ENCODE assay signal across 8 cellular contexts in genomic region chr1:34983700-34984355, GRCh38. TPM values are rescaled to one million over a fixed set of nuclear protein-coding genes. Genes with fewer than 3 reads are reported as not detected.
DNase-seq lines count a peak whose midpoint lies in the region; ATAC-seq and TF ChIP-seq lines count a peak whose summit lies in the region.

No MANE protein-coding gene starts in this region.

- H3K4me3 ChIP-seq in liver (ENCODE audit: low read depth in 1 of 3, low read length in 3 of 3) = peak overlapping the region in 2 of 3 donors; percentile 84 to 88

- 42 to 66% (median 65%) methylated on average over 4 of the region's 4 CpGs for WGBS in adipose tissue, 3 donors
- 74% methylated on average over 4 of the region's 4 CpGs for WGBS in liver

- peak overlapping the region in 1 of 2 donors; percentile 30 for H3K9ac ChIP-seq in liver (ENCODE audit: low read depth in 1 of 2, low read length in 2 of 2)

- no peaks in the 10 kb centered on the region for H3K27me3 ChIP-seq in liver (ENCODE audit: control insufficient read depth in 4 of 4, insufficient read depth in 4 of 4, low read length in 3 of 4)

- H3K4me1 Mint-ChIP-seq in activated T-cell treated with anti-CD3 and anti-CD28 coated beads, Interleukin-2, amount 50 U/mL, for 24 hours (ENCODE audit: low read depth) = peaks cover 54% of the 10 kb centered on the region
- peaks cover 5% of the 10 kb centered on the region for H3K4me1 Mint-ChIP-seq in type B pancreatic cell (ENCODE audit: unreplicated experiment)

- ATAC-seq in left colon = no peak

- no peak for TF ChIP-seq RAD21 in liver (IDR thresholded peaks at IDR 0.05)

- H3K4me3 Mint-ChIP-seq in activated T-cell treated with anti-CD3 and anti-CD28 coated beads, Interleukin-2, amount 50 U/mL, for 24 hours = peak overlapping the region; percentile 96
- peak overlapping the region; percentile 96 for H3K4me3 Mint-ChIP-seq in type B pancreatic cell

- no peak for DNase-seq in activated T-cell treated with anti-CD3 and anti-CD28 coated beads, Interleukin-2, amount 50 U/mL, for 24 hours
- no peak for DNase-seq in activated T-cell treated with anti-CD3 and anti-CD28 coated beads, Interleukin-2, amount 50 U/mL, for 1 hour
- DNase-seq in type B pancreatic cell (ENCODE audit: extremely low spot score, unreplicated experiment) = no peak
- no peak for DNase-seq in left colon
- DNase-seq in stimulated activated CD4-positive, alpha-beta T cell treated with anti-CD3 and anti-CD28 coated beads, Interleukin-4, amount 100 ng/mL, for 24 hours = no peak
- DNase-seq in DMS114 treated with DMSO at 0.1 percent for 48 hours (lab: John Stamatoyannopoulos, UW; ENCODE audit: unreplicated experiment) = no peak

- peaks cover 0 to 6% (median 2%) of the 10 kb centered on the region in 4 donors for H3K36me3 ChIP-seq in liver (ENCODE audit: control insufficient read depth in 4 of 4, insufficient read depth in 3 of 4, low read depth in 1 of 4, low read length in 3 of 4)

- intact Hi-C loops in left colon (cut with DNase I, micrococcal nuclease) = no loop called here

- peaks cover 6 to 11% (median 7%) of the 10 kb centered on the region in 4 donors for H3K4me1 ChIP-seq in liver (ENCODE audit: control insufficient read depth in 4 of 4, insufficient read depth in 4 of 4, low read length in 3 of 4)

- no peak for TF ChIP-seq CTCF in liver (IDR thresholded peaks at IDR 0.05; ENCODE audit: low read depth, low read length, missing input control)
- no peak for TF ChIP-seq CTCF in type B pancreatic cell (conservative IDR thresholded peaks at IDR 0.05)

- no peaks in the 10 kb centered on the region for H3K9me3 Mint-ChIP-seq in activated T-cell treated with anti-CD3 and anti-CD28 coated beads, Interleukin-2, amount 50 U/mL, for 24 hours
- no peaks in the 10 kb centered on the region for H3K9me3 Mint-ChIP-seq in type B pancreatic cell

- H3K27ac ChIP-seq in adipose tissue (ENCODE audit: low read depth, low read length) (peak overlapping the region; percentile 30), liver (ENCODE audit: low read depth in 1 of 2, low read length in 2 of 2) (peak overlapping the region; percentile 88 to 91)

- no peaks in the 10 kb centered on the region for H3K9me3 ChIP-seq in liver (ENCODE audit: control insufficient read depth in 4 of 4, low read length in 3 of 4)

- peaks cover 62% of the 10 kb centered on the region for H3K36me3 Mint-ChIP-seq in activated T-cell treated with anti-CD3 and anti-CD28 coated beads, Interleukin-2, amount 50 U/mL, for 24 hours (ENCODE audit: low read depth)
- no peaks in the 10 kb centered on the region for H3K36me3 Mint-ChIP-seq in type B pancreatic cell

- peak overlapping the region; percentile 97 for H3K27ac Mint-ChIP-seq in activated T-cell treated with anti-CD3 and anti-CD28 coated beads, Interleukin-2, amount 50 U/mL, for 24 hours
- H3K27ac Mint-ChIP-seq in type B pancreatic cell = no peak overlapping the region

- H3K27me3 Mint-ChIP-seq in activated T-cell treated with anti-CD3 and anti-CD28 coated beads, Interleukin-2, amount 50 U/mL, for 24 hours = no peaks in the 10 kb centered on the region
- peaks cover 2% of the 10 kb centered on the region for H3K27me3 Mint-ChIP-seq in type B pancreatic cell

TF ChIP-seq in liver, 16 proteins besides CTCF, POLR2A, EP300 and RAD21:
- TF ChIP-seq GABPA (IDR thresholded peaks at IDR 0.05 in 1 of 2, conservative IDR thresholded peaks at IDR 0.05 in 1 of 2) = no peak
- TF ChIP-seq RXRA (IDR thresholded peaks at IDR 0.05) = no peak
- no peak for TF ChIP-seq FOXA1 (IDR thresholded peaks at IDR 0.05)
- TF ChIP-seq JUND (IDR thresholded peaks at IDR 0.05) = no peak
- TF ChIP-seq REST (IDR thresholded peaks at IDR 0.05) = no peak
- TF ChIP-seq YY1 (IDR thresholded peaks at IDR 0.05) = no peak
- no peak for TF ChIP-seq ZBTB33 (IDR thresholded peaks at IDR 0.05)
TF ChIP-seq in liver: peak in this region for 0.

RNA-seq across cellular contexts. Expression of gene TMEM35B, which starts 1.3 kb away (rescaled TPM):
- polyA plus RNA-seq in adipose tissue = 10 to 100 TPM; 26.7 to 55.1 (median 51.8) TPM
- total RNA-seq in liver = 10 to 100 TPM; 13.4 to 15.1 TPM
- polyA plus RNA-seq in liver = 10 to 100 TPM; 25.5 to 31.7 TPM
- total RNA-seq in type B pancreatic cell (ENCODE audit: low replicate concordance) = 6.6 and 9.9 TPM in 2 replicates
- 10 to 100 TPM; 16.1 to 16.2 TPM for total RNA-seq in left colon

RNA-seq across cellular contexts. Expression of gene ZMYM6, which starts 47.9 kb away (rescaled TPM):
- polyA plus RNA-seq in adipose tissue (1 to 10 TPM; 3.9 to 7.6 (median 5.0) TPM), liver (1 to 10 TPM; 3.2 to 4.8 TPM)
- total RNA-seq in liver (10 to 100 TPM; 10.3 to 12.0 TPM), type B pancreatic cell (ENCODE audit: low replicate concordance) (19.4 and 21.2 TPM in 2 replicates), left colon (10 to 100 TPM; 19.4 to 21.4 TPM)

RNA-seq across cellular contexts. Expression of gene DLGAP3, which starts 54.4 kb away (rescaled TPM):
- polyA plus RNA-seq in adipose tissue = under 1 TPM; 0.22 to 0.36 (median 0.28) TPM
- total RNA-seq in liver = under 1 TPM; 0.05 to 0.08 TPM
- polyA plus RNA-seq in liver = under 1 TPM; 0.08 to 0.19 TPM
- 1.0 and 1.4 TPM in 2 replicates for total RNA-seq in type B pancreatic cell (ENCODE audit: low replicate concordance)
- under 1 TPM; 0.24 to 0.28 TPM for total RNA-seq in left colon
